ENCODE assay signal across 12 cellular contexts in genomic region chr11:70141490-70142014, GRCh38.
A peak's percentile ranks its signal among the peaks of the same experiment; 100 is the strongest.
DNase-seq lines count a peak whose midpoint lies in the region; ATAC-seq and TF ChIP-seq lines count a peak whose summit lies in the region.
"Had no signal": no experiment of that assay in that cellular context is flagged by ENCODE, and none has a peak within 500 bp of the region (broad histone marks: within the 10 kb centered on the region; RNA-seq: fewer than 3 reads in every experiment).

No MANE protein-coding gene starts in this region.

- TF ChIP-seq CTCF in breast epithelium (IDR thresholded peaks at IDR 0.05) (no peak), MCF 10A (IDR thresholded peaks at IDR 0.05; ENCODE audit: unreplicated experiment) (no peak), thoracic aorta (IDR thresholded peaks at IDR 0.05) (no peak)

- CTCF ChIA-PET in MCF 10A (lab: Yijun Ruan, JAX): interaction anchor here (0.5 to 1.0 kb wide), 2 partner anchors 18 to 724 kb away, joined by 3 read pairs; no protein-coding TSS in a partner anchor

- H3K4me1 ChIP-seq in breast epithelium (no peaks in the 10 kb centered on the region), iPS-20b (ENCODE audit: insufficient read depth, low read length) (peaks cover 28% of the 10 kb centered on the region), thoracic aorta (ENCODE audit: control insufficient read depth in 1 of 2, low read depth in 2 of 2) (peaks cover 6 to 20% of the 10 kb centered on the region in 2 donors)
- H3K4me1 ChIP-seq: adrenal gland had no signal

- H3K27ac Mint-ChIP-seq in MCF 10A (ENCODE audit: low read depth, unreplicated experiment): no peak overlapping the region
- peak overlapping the region in 1 of 10 donors; percentile 24 for H3K27ac Mint-ChIP-seq in naive thymus-derived CD8-positive, alpha-beta T cell
- H3K27ac Mint-ChIP-seq: B cell; natural killer cell treated with Interleukin-12 subunit alpha and Interleukin-12 subunit beta and Interleukin-15 and Interleukin-18, amount 100 ng/mL, for 72 hours had no signal

- H3K27me3 Mint-ChIP-seq in MCF 10A (ENCODE audit: insufficient read depth, unreplicated experiment): peaks cover 31% of the 10 kb centered on the region
- peaks cover 14 to 65% (median 46%) of the 10 kb centered on the region in 5 donors for H3K27me3 Mint-ChIP-seq in naive thymus-derived CD8-positive, alpha-beta T cell

- H3K4me3 Mint-ChIP-seq in MCF 10A (ENCODE audit: unreplicated experiment): no peak overlapping the region
- peak overlapping the region in 2 of 10 donors; percentile 18 to 26 for H3K4me3 Mint-ChIP-seq in naive thymus-derived CD8-positive, alpha-beta T cell
- H3K4me3 Mint-ChIP-seq: B cell; natural killer cell treated with Interleukin-12 subunit alpha and Interleukin-12 subunit beta and Interleukin-15 and Interleukin-18, amount 100 ng/mL, for 72 hours had no signal

- intact Hi-C loops in breast epithelium (cut with DNase I; ENCODE audit: low total_unique reads): no loop called here
- intact Hi-C loops in MCF 10A (cut with micrococcal nuclease): no loop called here

- H3K9ac ChIP-seq in iPS-20b (ENCODE audit: low read depth, low read length): no peak overlapping the region

- TF ChIP-seq POLR2A in breast epithelium (IDR thresholded peaks at IDR 0.05): no peak

- H3K27me3 ChIP-seq in breast epithelium (no peaks in the 10 kb centered on the region), iPS-20b (ENCODE audit: insufficient read depth, low read length) (peaks cover 72% of the 10 kb centered on the region), thoracic aorta (replicated peaks; ENCODE audit: insufficient read depth) (no peaks in the 10 kb centered on the region)

- H3K36me3 Mint-ChIP-seq in MCF 10A (ENCODE audit: insufficient read depth, unreplicated experiment): peaks cover 5% of the 10 kb centered on the region
- no peaks in the 10 kb centered on the region for H3K36me3 Mint-ChIP-seq in naive thymus-derived CD8-positive, alpha-beta T cell
- H3K36me3 Mint-ChIP-seq: natural killer cell treated with Interleukin-12 subunit alpha and Interleukin-12 subunit beta and Interleukin-15 and Interleukin-18, amount 100 ng/mL, for 72 hours had no signal

- no peak for DNase-seq in breast epithelium (ENCODE audit: low spot score in 2 of 2)
- no peak for DNase-seq in MCF 10A (ENCODE audit: unreplicated experiment)
- DNase-seq in NCI-H82 (lab: John Stamatoyannopoulos, UW): peak; percentile 82
- DNase-seq in thoracic aorta (ENCODE audit: low spot score): no peak
- no peak for DNase-seq in naive thymus-derived CD8-positive, alpha-beta T cell
- no peak for DNase-seq in DMS153 treated with DMSO at 0.1 percent for 48 hours (lab: John Stamatoyannopoulos, UW; ENCODE audit: unreplicated experiment)
- DNase-seq in T-helper 9 cell: no peak
- DNase-seq: adrenal gland, NCI-H2081 treated with DMSO at 0.1 percent for 48 hours had no signal

- H3K9me3 ChIP-seq in breast epithelium: no peaks in the 10 kb centered on the region
- no peaks in the 10 kb centered on the region for H3K9me3 ChIP-seq in iPS-20b (ENCODE audit: insufficient read depth, low read depth, low read length)
- no peaks in the 10 kb centered on the region for H3K9me3 ChIP-seq in thoracic aorta
- H3K9me3 ChIP-seq: adrenal gland had no signal

- no peak for ATAC-seq in thoracic aorta (ENCODE audit: insufficient number of reproducible peaks, low FRiP score, low read depth)
- ATAC-seq in naive thymus-derived CD8-positive, alpha-beta T cell: no peak
- ATAC-seq: natural killer cell treated with Interleukin-12 subunit alpha and Interleukin-12 subunit beta and Interleukin-15 and Interleukin-18, amount 100 ng/mL, for 72 hours had no signal

- H3K4me1 Mint-ChIP-seq in MCF 10A (ENCODE audit: insufficient read depth, unreplicated experiment): peaks cover 14% of the 10 kb centered on the region
- peaks cover 0 to 7% (median 4%) of the 10 kb centered on the region in 4 donors for H3K4me1 Mint-ChIP-seq in naive thymus-derived CD8-positive, alpha-beta T cell
- H3K4me1 Mint-ChIP-seq: B cell had no signal

- H3K27ac ChIP-seq in breast epithelium: peak overlapping the region; percentile 61 to 84
- no peak overlapping the region for H3K27ac ChIP-seq in iPS-20b (ENCODE audit: low read length)
- H3K27ac ChIP-seq in thoracic aorta: peak overlapping the region; percentile 56 to 59
- H3K27ac ChIP-seq: adrenal gland had no signal

- H3K4me3 ChIP-seq in breast epithelium (no peak overlapping the region), iPS-20b (ENCODE audit: low read length) (peak overlapping the region; percentile 53), thoracic aorta (peak overlapping the region; percentile 26)
- H3K4me3 ChIP-seq: adrenal gland had no signal

- POLR2A ChIA-PET in MCF 10A (lab: Yijun Ruan, JAX): interaction anchor here (0.7 kb wide), 1 partner anchor 12 kb away, joined by 3 read pairs; no protein-coding TSS in a partner anchor
- POLR2A ChIA-PET in naive thymus-derived CD8-positive, alpha-beta T cell (lab: Charles Lee): no interaction called here

- H3K9me3 Mint-ChIP-seq in MCF 10A (ENCODE audit: unreplicated experiment): no peaks in the 10 kb centered on the region
- peaks cover 0 to 1% (median 0%) of the 10 kb centered on the region in 9 donors for H3K9me3 Mint-ChIP-seq in naive thymus-derived CD8-positive, alpha-beta T cell
- H3K9me3 Mint-ChIP-seq: natural killer cell treated with Interleukin-12 subunit alpha and Interleukin-12 subunit beta and Interleukin-15 and Interleukin-18, amount 100 ng/mL, for 72 hours had no signal

- no peaks in the 10 kb centered on the region for H3K36me3 ChIP-seq in breast epithelium
- no peaks in the 10 kb centered on the region for H3K36me3 ChIP-seq in iPS-20b (ENCODE audit: insufficient read depth, low read depth, low read length)
- H3K36me3 ChIP-seq in thoracic aorta: peaks cover 38% of the 10 kb centered on the region
- H3K36me3 ChIP-seq: adrenal gland had no signal

- BruUV-seq in MCF 10A (replicated peaks; lab: Mats Ljungman, UMichigan): no TSS peak

Comparison
In these comparisons a context has a peak if more than half of its experiments do, and no peak if none do; other contexts are left out.
1. H3K4me3 ChIP-seq: peak in iPS-20b (single experiment) and thoracic aorta (single experiment); none in breast epithelium (0 of 3).